In the genomic region with DNA sequence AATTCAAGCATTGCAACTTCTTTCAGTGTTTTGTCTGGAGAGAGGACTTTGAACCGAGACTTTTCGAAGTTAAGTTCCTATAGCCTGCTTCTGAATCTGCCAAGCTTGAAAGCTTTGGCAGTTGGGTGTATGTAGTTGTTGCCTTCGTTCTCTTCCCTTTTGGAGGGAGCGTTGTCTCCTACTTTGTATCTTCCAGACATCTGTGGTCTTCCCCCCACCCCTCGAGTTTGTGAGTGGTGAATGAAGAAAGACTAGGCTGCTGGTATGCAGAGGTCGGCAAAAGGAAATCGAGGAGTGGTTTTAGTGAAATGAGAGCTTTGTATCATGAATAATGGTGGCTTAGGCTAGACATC, we compare ENCODE assay signal across 8 cellular contexts. TPM values are rescaled to one million over a fixed set of nuclear protein-coding genes. Genes with fewer than 3 reads are reported as not detected.
A peak's percentile ranks its signal among the peaks of the same experiment; 100 is the strongest.
DNase-seq lines count a peak whose midpoint lies in the region; ATAC-seq, FAIRE-seq and TF ChIP-seq lines count a peak whose summit lies in the region.

No MANE protein-coding gene starts in this region.

- H3K4me1 Mint-ChIP-seq in WTC11, result peaks cover 50% of the 10 kb centered on the region

- no peaks in the 10 kb centered on the region for H3K36me3 Mint-ChIP-seq in WTC11

- CTCF ChIA-PET in WTC11 (lab: Charles Lee), result interaction anchor here (1.1 kb wide), 1 partner anchor 204 kb away, joined by 3 read pairs; no protein-coding TSS in a partner anchor

- DNase-seq in EH (ENCODE audit: low read depth) (peak; percentile 78), Kasumi-1 (lab: John Stamatoyannopoulos, UW) (peak; percentile 89), WTC11 (ENCODE audit: low spot score) (no peak), fibroblast of the aortic adventitia (ENCODE audit: low read depth) (peak; percentile 38), pancreas (no peak)

- POLR2A ChIA-PET in WTC11 (lab: Charles Lee), result interaction anchor here (1.7 kb wide), 1 partner anchor 36 kb away, joined by 4 read pairs; no protein-coding TSS in a partner anchor

- H3K4me3 ChIP-seq in fibroblast of the aortic adventitia (ENCODE audit: low read depth, low read length), result peak overlapping the region; percentile 94
- H3K4me3 ChIP-seq in pancreas, result peak overlapping the region; percentile 58 to 85 (median 77)

- TF ChIP-seq CTCF in WTC11 (IDR thresholded peaks at IDR 0.05) (no peak), fibroblast of the aortic adventitia (IDR thresholded peaks at IDR 0.05; ENCODE audit: insufficient read depth, low read length) (no peak), pancreas (IDR thresholded peaks at IDR 0.05) (no peak)

- intact Hi-C loops in pancreas (cut with DNase I), result no loop called here

- H3K27ac ChIP-seq in pancreas, result peak overlapping the region in 2 of 4 donors; percentile 94 to 97

- H3K27me3 Mint-ChIP-seq in WTC11 (ENCODE audit: low read depth), result no peaks in the 10 kb centered on the region

- H3K4me1 ChIP-seq in pancreas, result peaks cover 19 to 40% (median 22%) of the 10 kb centered on the region in 3 donors

- peak overlapping the region; percentile 68 for H3K27ac Mint-ChIP-seq in WTC11

- H3K9me3 ChIP-seq in pancreas, result no peaks in the 10 kb centered on the region

- peak overlapping the region; percentile 84 for H3K4me3 Mint-ChIP-seq in WTC11

- FAIRE-seq in pancreas (lab: Jason Lieb, UNC), result no peak

- no peaks in the 10 kb centered on the region for H3K27me3 ChIP-seq in pancreas

- no peak for ATAC-seq in WTC11
- ATAC-seq in pancreas, result peak in 2 of 4 donors; percentile 2 to 13
- ATAC-seq in GM18511 (IDR thresholded peaks at IDR 0.05; ENCODE audit: unreplicated experiment), result no peak
- ATAC-seq in HG03108 (IDR thresholded peaks at IDR 0.05; ENCODE audit: unreplicated experiment), result no peak
- no peak for ATAC-seq in GM18909 (IDR thresholded peaks at IDR 0.05; ENCODE audit: poor library complexity, unreplicated experiment)

- H3K9me3 Mint-ChIP-seq in WTC11, result no peaks in the 10 kb centered on the region

- no peaks in the 10 kb centered on the region for H3K36me3 ChIP-seq in pancreas

- WGBS in pancreas, 2 donors, result 1% methylated on average over 7 of the region's 7 CpGs

TF ChIP-seq in WTC11, 78 proteins besides CTCF, POLR2A, EP300 and RAD21:
- no peak for TF ChIP-seq RORB (CRISPR knock-in tag; IDR thresholded peaks at IDR 0.05)
- no peak for TF ChIP-seq NR2C2 (CRISPR knock-in tag; IDR thresholded peaks at IDR 0.05)
- TF ChIP-seq, protein P1, sequence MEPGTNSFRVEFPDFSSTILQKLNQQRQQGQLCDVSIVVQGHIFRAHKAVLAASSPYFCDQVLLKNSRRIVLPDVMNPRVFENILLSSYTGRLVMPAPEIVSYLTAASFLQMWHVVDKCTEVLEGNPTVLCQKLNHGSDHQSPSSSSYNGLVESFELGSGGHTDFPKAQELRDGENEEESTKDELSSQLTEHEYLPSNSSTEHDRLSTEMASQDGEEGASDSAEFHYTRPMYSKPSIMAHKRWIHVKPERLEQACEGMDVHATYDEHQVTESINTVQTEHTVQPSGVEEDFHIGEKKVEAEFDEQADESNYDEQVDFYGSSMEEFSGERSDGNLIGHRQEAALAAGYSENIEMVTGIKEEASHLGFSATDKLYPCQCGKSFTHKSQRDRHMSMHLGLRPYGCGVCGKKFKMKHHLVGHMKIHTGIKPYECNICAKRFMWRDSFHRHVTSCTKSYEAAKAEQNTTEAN (CRISPR knock-in tag; IDR thresholded peaks at IDR 0.05), result no peak
- no peak for TF ChIP-seq ZNF232 (CRISPR knock-in tag; IDR thresholded peaks at IDR 0.05)
- TF ChIP-seq ZNF281 (CRISPR knock-in tag; IDR thresholded peaks at IDR 0.05), result no peak
- TF ChIP-seq ZNF396 (CRISPR knock-in tag; IDR thresholded peaks at IDR 0.05; ENCODE audit: borderline replicate concordance), result no peak
- TF ChIP-seq, protein P2, sequence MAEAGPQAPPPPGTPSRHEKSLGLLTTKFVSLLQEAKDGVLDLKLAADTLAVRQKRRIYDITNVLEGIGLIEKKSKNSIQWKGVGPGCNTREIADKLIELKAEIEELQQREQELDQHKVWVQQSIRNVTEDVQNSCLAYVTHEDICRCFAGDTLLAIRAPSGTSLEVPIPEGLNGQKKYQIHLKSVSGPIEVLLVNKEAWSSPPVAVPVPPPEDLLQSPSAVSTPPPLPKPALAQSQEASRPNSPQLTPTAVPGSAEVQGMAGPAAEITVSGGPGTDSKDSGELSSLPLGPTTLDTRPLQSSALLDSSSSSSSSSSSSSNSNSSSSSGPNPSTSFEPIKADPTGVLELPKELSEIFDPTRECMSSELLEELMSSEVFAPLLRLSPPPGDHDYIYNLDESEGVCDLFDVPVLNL (CRISPR knock-in tag; IDR thresholded peaks at IDR 0.05; ENCODE audit: borderline replicate concordance, low read depth), result no peak
- no peak for TF ChIP-seq ZNF138 (CRISPR knock-in tag; conservative IDR thresholded peaks at IDR 0.05)
- no peak for TF ChIP-seq ATF1 (CRISPR knock-in tag; IDR thresholded peaks at IDR 0.05)
- no peak for TF ChIP-seq SMAD4 (CRISPR knock-in tag; IDR thresholded peaks at IDR 0.05)

RNA-seq across cellular contexts. Expression of gene CTNNB1, which starts 1.3 kb away (rescaled TPM):
- total RNA-seq in WTC11 (2021) (387 to 436 TPM (median 432 TPM) in 3 replicates), fibroblast of the aortic adventitia (ENCODE audit: low replicate concordance) (461 and 693 TPM in 2 replicates), pancreas (100 to 1,000 TPM in 4 of 6 donors, 10 to 100 TPM in 2; 90.1 to 228 (median 126) TPM)
- 10 to 100 TPM; 51.7 to 79.9 TPM for polyA plus RNA-seq in pancreas

Comparison
In these comparisons a context has a peak if more than half of its experiments do, and no peak if none do; other contexts are left out.
1. DNase-seq: peak in EH (single experiment), Kasumi-1 (2 of 2) and fibroblast of the aortic adventitia (single experiment); none in WTC11 (single experiment) and pancreas (0 of 6).